ENCODE assay signal across 1 cellular context in the genomic region with DNA sequence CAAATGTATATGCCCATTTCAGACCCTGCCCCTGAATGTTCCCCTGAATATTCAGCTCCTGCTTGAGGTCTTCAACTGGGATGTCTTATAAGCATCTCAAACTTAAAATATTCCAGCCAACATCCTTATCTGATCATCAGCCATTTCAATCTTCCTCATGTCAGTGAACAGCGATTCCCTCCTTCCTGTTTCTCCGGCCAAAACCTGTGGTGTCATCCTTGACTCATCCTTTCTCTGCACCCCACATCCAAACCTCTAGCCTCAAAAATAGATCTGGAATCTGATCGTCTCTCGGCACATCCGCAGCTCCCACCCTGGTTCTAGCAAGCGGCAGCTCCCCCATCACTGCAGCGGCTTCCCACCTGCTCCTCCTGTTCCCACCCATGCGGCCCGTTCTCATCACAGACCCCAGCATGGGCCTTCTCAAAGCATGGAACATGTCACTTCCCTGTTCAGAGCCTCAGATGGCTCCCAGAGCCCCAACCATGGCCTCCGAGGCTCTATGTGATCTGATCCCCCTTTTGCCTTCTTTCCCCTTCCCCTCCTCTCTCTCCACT.
TF ChIP-seq lines count a peak whose summit lies in the region.

No MANE protein-coding gene starts in this region.

TF ChIP-seq in GM23338, 12 proteins besides CTCF, POLR2A, EP300 and RAD21 (continued from another document):
- TF ChIP-seq NANOG (IDR thresholded peaks at IDR 0.05; ENCODE audit: borderline replicate concordance) (no peak), JUNB (IDR thresholded peaks at IDR 0.05; ENCODE audit: unreplicated experiment) (no peak), ZNF114 (CRISPR knock-in tag; IDR thresholded peaks at IDR 0.05) (no peak), ZNF331 (CRISPR knock-in tag; IDR thresholded peaks at IDR 0.05; ENCODE audit: low read depth) (no peak), CREB1 (CRISPR knock-in tag; IDR thresholded peaks at IDR 0.05; ENCODE audit: low read depth) (no peak)
- TF ChIP-seq, protein P1, sequence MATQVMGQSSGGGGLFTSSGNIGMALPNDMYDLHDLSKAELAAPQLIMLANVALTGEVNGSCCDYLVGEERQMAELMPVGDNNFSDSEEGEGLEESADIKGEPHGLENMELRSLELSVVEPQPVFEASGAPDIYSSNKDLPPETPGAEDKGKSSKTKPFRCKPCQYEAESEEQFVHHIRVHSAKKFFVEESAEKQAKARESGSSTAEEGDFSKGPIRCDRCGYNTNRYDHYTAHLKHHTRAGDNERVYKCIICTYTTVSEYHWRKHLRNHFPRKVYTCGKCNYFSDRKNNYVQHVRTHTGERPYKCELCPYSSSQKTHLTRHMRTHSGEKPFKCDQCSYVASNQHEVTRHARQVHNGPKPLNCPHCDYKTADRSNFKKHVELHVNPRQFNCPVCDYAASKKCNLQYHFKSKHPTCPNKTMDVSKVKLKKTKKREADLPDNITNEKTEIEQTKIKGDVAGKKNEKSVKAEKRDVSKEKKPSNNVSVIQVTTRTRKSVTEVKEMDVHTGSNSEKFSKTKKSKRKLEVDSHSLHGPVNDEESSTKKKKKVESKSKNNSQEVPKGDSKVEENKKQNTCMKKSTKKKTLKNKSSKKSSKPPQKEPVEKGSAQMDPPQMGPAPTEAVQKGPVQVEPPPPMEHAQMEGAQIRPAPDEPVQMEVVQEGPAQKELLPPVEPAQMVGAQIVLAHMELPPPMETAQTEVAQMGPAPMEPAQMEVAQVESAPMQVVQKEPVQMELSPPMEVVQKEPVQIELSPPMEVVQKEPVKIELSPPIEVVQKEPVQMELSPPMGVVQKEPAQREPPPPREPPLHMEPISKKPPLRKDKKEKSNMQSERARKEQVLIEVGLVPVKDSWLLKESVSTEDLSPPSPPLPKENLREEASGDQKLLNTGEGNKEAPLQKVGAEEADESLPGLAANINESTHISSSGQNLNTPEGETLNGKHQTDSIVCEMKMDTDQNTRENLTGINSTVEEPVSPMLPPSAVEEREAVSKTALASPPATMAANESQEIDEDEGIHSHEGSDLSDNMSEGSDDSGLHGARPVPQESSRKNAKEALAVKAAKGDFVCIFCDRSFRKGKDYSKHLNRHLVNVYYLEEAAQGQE (IDR thresholded peaks at IDR 0.05; ENCODE audit: unreplicated experiment): no peak
